ENCODE assay signal across 20 cellular contexts in genomic region chr1:31551206-31551605, GRCh38. TPM values are rescaled to one million over a fixed set of nuclear protein-coding genes. Genes with fewer than 3 reads are reported as not detected.
"Had no signal": no experiment of that assay in that cellular context is flagged by ENCODE, and none has a peak within 500 bp of the region (broad histone marks: within the 10 kb centered on the region; RNA-seq: fewer than 3 reads in every experiment).

No MANE protein-coding gene starts in this region.

- H3K27ac ChIP-seq: body of pancreas, cardiac muscle cell, gastroesophageal sphincter, sigmoid colon, thoracic aorta, upper lobe of left lung had no signal

- H3K9me3 ChIP-seq: body of pancreas, gastroesophageal sphincter, sigmoid colon, thoracic aorta, upper lobe of left lung had no signal

- ATAC-seq: activated T-cell treated with anti-CD3 and anti-CD28 coated beads, Interleukin-2, amount 50 U/mL, for 72 hours; body of pancreas; esophagus mucosa; gastroesophageal sphincter; left ventricle myocardium superior; natural killer cell had no signal

- H3K27me3 ChIP-seq: body of pancreas, cardiac muscle cell, upper lobe of left lung had no signal

- H3K4me3 ChIP-seq: body of pancreas, cardiac muscle cell, gastroesophageal sphincter, sigmoid colon, thoracic aorta, upper lobe of left lung had no signal

- H3K36me3 ChIP-seq: cardiac muscle cell, gastroesophageal sphincter, sigmoid colon, thoracic aorta, upper lobe of left lung had no signal

- DNase-seq: activated CD4-positive, alpha-beta memory T cell treated with anti-CD3 and anti-CD28 coated beads for 36 hours; activated CD4-positive, alpha-beta T cell treated with anti-CD3 and anti-CD28 coated beads for 48 hours; activated effector memory CD4-positive, alpha-beta T cell treated with Interleukin-2 at 50 U/mL for 16 hours; activated naive CD4-positive, alpha-beta T cell treated with anti-CD3 and anti-CD28 coated beads for 36 hours; activated T-cell treated with anti-CD3 and anti-CD28 coated beads, Interleukin-2, amount 50 U/mL, for 72 hours; body of pancreas; dermis blood vessel endothelial cell; effector CD8-positive, alpha-beta T cell; left ventricle myocardium superior; mammary epithelial cell; natural killer cell; sigmoid colon; stimulated activated CD4-positive, alpha-beta T cell treated with anti-CD3 and anti-CD28 coated beads, Interleukin-4, amount 100 ng/mL, for 1 hour; stimulated activated naive CD4-positive, alpha-beta T cell; upper lobe of left lung had no signal

RNA-seq across cellular contexts. Expression of gene TINAGL1, which starts 25.1 kb away (rescaled TPM):
- total RNA-seq: activated CD4-positive, alpha-beta memory T cell treated with anti-CD3 and anti-CD28 coated beads for 36 hours; activated naive CD4-positive, alpha-beta T cell treated with anti-CD3 and anti-CD28 coated beads for 36 hours; activated T-cell treated with anti-CD3 and anti-CD28 coated beads, Interleukin-2, amount 50 U/mL, for 72 hours; natural killer cell; T-helper 2 cell treated with Interferon-gamma antibody and Interleukin-4, amounts not matched to agents 100 ng/mL and 5 ng/mL, for 36 hours had no signal
